Comparison of ENCODE assay signal across 9 cellular contexts in genomic region chr11:353315-353857, GRCh38. TPM values are rescaled to one million over a fixed set of nuclear protein-coding genes. Genes with fewer than 3 reads are reported as not detected.
DNase-seq lines count a peak whose midpoint lies in the region; ATAC-seq and TF ChIP-seq lines count a peak whose summit lies in the region.
"Had no signal": no experiment of that assay in that cellular context is flagged by ENCODE, and none has a peak within 500 bp of the region (broad histone marks: within the 10 kb centered on the region; RNA-seq: fewer than 3 reads in every experiment).

No MANE protein-coding gene starts in this region.

- ATAC-seq in upper lobe of right lung (peak; percentile 5), HG02970 (IDR thresholded peaks at IDR 0.05; ENCODE audit: low FRiP score, unreplicated experiment) (no peak)

- H3K27ac ChIP-seq in upper lobe of right lung, result peak overlapping the region; percentile 94

- no peaks in the 10 kb centered on the region for H3K9me3 ChIP-seq in upper lobe of right lung

- intact Hi-C loops in activated naive CD4-positive, alpha-beta T cell treated with anti-CD3 and anti-CD28 coated beads for 36 hours (cut with micrococcal nuclease), result no loop called here
- intact Hi-C loops in upper lobe of right lung (cut with DNase I), result no loop called here

- no peak for TF ChIP-seq CTCF in upper lobe of right lung (IDR thresholded peaks at IDR 0.05)

- H3K27me3 Mint-ChIP-seq in activated naive CD4-positive, alpha-beta T cell treated with anti-CD3 and anti-CD28 coated beads for 36 hours (ENCODE audit: low read depth), result no peaks in the 10 kb centered on the region

- peaks cover 30% of the 10 kb centered on the region for H3K4me1 ChIP-seq in upper lobe of right lung

- CTCF ChIA-PET in activated naive CD4-positive, alpha-beta T cell treated with anti-CD3 and anti-CD28 coated beads for 36 hours (lab: Charles Lee), result interaction anchor here (0.5 to 3.1 kb wide), 4 partner anchors 14 to 55 kb away, joined by 3 to 21 read pairs (median 4); partner anchors contain the start of gene IFITM2

- H3K4me1 Mint-ChIP-seq in activated naive CD4-positive, alpha-beta T cell treated with anti-CD3 and anti-CD28 coated beads for 36 hours (ENCODE audit: low read depth), result peaks cover 35% of the 10 kb centered on the region

- H3K27me3 ChIP-seq in upper lobe of right lung, result no peaks in the 10 kb centered on the region

- H3K36me3 ChIP-seq in upper lobe of right lung, result no peaks in the 10 kb centered on the region

- no peak overlapping the region for H3K4me3 Mint-ChIP-seq in activated naive CD4-positive, alpha-beta T cell treated with anti-CD3 and anti-CD28 coated beads for 36 hours

- H3K27ac Mint-ChIP-seq in activated naive CD4-positive, alpha-beta T cell treated with anti-CD3 and anti-CD28 coated beads for 36 hours, result peak overlapping the region; percentile 69

- no peak for DNase-seq in activated naive CD4-positive, alpha-beta T cell treated with anti-CD3 and anti-CD28 coated beads for 36 hours
- no peak for DNase-seq in activated naive CD4-positive, alpha-beta T cell (lab: John Stamatoyannopoulos, UW)
- peak; percentile 55 for DNase-seq in dermis blood vessel endothelial cell
- peak; percentile 74 for DNase-seq in midbrain (lab: John Stamatoyannopoulos, UW)
- DNase-seq in upper lobe of right lung, result peak; percentile 80
- no peak for DNase-seq in NCI-H2107 (lab: John Stamatoyannopoulos, UW)
- no peak for DNase-seq in NCI-H1048 (lab: John Stamatoyannopoulos, UW)
- DNase-seq: stimulated activated CD8-positive, alpha-beta memory T cell treated with anti-CD3 and anti-CD28 coated beads, Interleukin-4, amount 100 ng/mL, for 48 hours had no signal

- H3K9me3 Mint-ChIP-seq in activated naive CD4-positive, alpha-beta T cell treated with anti-CD3 and anti-CD28 coated beads for 36 hours, result no peaks in the 10 kb centered on the region

- no peak overlapping the region for H3K4me3 ChIP-seq in upper lobe of right lung

- H3K36me3 Mint-ChIP-seq in activated naive CD4-positive, alpha-beta T cell treated with anti-CD3 and anti-CD28 coated beads for 36 hours (ENCODE audit: low read depth), result peaks cover 4% of the 10 kb centered on the region

RNA-seq across cellular contexts. Expression of gene B4GALNT4, which starts 15.9 kb away (rescaled TPM):
- 1 to 10 TPM; 4.1 to 5.2 TPM for total RNA-seq in activated naive CD4-positive, alpha-beta T cell treated with anti-CD3 and anti-CD28 coated beads for 36 hours
- total RNA-seq in dermis blood vessel endothelial cell (0.42 and 5.6 TPM in 2 replicates), upper lobe of right lung (1.9 TPM)

RNA-seq across cellular contexts. Expression of gene IFITM3, which starts 32.7 kb away (rescaled TPM):
- total RNA-seq in activated naive CD4-positive, alpha-beta T cell treated with anti-CD3 and anti-CD28 coated beads for 36 hours, result 10 to 100 TPM; 54.5 to 56.6 TPM
- total RNA-seq in dermis blood vessel endothelial cell, result 41.4 and 80.2 TPM in 2 replicates
- total RNA-seq in upper lobe of right lung, result 692 TPM

RNA-seq across cellular contexts. Expression of gene IFITM1, which starts 39.5 kb away (rescaled TPM):
- total RNA-seq in activated naive CD4-positive, alpha-beta T cell treated with anti-CD3 and anti-CD28 coated beads for 36 hours, result 100 to 1,000 TPM; 359 to 378 TPM
- total RNA-seq in dermis blood vessel endothelial cell, result 0.37 and 3.4 TPM in 2 replicates
- 128 TPM for total RNA-seq in upper lobe of right lung

RNA-seq across cellular contexts. Expression of gene PKP3, which starts 40.6 kb away (rescaled TPM):
- total RNA-seq in activated naive CD4-positive, alpha-beta T cell treated with anti-CD3 and anti-CD28 coated beads for 36 hours, result not detected
- 0.09 and 0.68 TPM in 2 replicates for total RNA-seq in dermis blood vessel endothelial cell
- 40.4 TPM for total RNA-seq in upper lobe of right lung

RNA-seq across cellular contexts. Expression of gene IFITM2, which starts 45.8 kb away (rescaled TPM):
- total RNA-seq in activated naive CD4-positive, alpha-beta T cell treated with anti-CD3 and anti-CD28 coated beads for 36 hours, result 100 to 1,000 TPM; 760 to 802 TPM
- total RNA-seq in dermis blood vessel endothelial cell (69.8 and 135 TPM in 2 replicates), upper lobe of right lung (521 TPM)

Comparison
In these comparisons a context has a peak if more than half of its experiments do, and no peak if none do; other contexts are left out.
1. DNase-seq: peak in dermis blood vessel endothelial cell (single experiment), midbrain (single experiment) and upper lobe of right lung (single experiment); none in activated naive CD4-positive, alpha-beta T cell treated with anti-CD3 and anti-CD28 coated beads for 36 hours (single experiment), activated naive CD4-positive, alpha-beta T cell (0 of 4), NCI-H2107 (single experiment) and NCI-H1048 (single experiment).
2. RNA of gene IFITM1, which starts 39.5 kb away (total RNA-seq): 359 to 378 TPM in activated naive CD4-positive, alpha-beta T cell treated with anti-CD3 and anti-CD28 coated beads for 36 hours and 128 TPM in upper lobe of right lung (single experiment); 0.37 to 3.4 TPM in dermis blood vessel endothelial cell; every median in the first group is over 10 times any median in the second.